28 cellular contexts compared by ENCODE assay signal in the genomic region with DNA sequence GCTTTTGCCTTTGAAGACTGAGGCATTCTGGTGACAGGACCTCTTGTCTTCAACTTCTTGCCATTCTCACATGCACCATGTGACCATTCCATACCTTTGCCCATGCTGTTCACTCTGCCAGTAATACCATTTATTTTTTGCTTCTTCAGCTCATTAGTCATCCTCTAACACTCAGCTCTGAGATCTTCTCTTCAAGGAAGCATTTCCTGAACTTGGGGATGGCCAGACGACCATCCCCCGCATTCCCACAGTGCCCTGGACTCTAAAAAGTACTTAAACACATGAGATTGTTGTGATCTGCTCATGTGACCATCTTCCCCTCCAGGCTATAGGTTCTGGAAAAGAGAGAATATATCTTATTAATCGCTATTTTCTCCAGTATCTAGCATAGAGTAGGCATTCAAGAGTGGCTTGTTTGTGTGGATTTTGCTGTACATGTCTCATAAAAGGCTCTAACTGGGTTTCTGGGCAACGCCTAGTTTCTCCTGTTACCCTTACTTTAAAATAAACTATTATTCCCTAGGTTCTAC. TPM values are rescaled to one million over a fixed set of nuclear protein-coding genes. Genes with fewer than 3 reads are reported as not detected.
DNase-seq lines count a peak whose midpoint lies in the region; ATAC-seq and TF ChIP-seq lines count a peak whose summit lies in the region.
"Had no signal": no experiment of that assay in that cellular context is flagged by ENCODE, and none has a peak within 500 bp of the region (broad histone marks: within the 10 kb centered on the region; RNA-seq: fewer than 3 reads in every experiment).

No MANE protein-coding gene starts in this region.

- no peaks in the 10 kb centered on the region for H3K9me3 Mint-ChIP-seq in HFFc6
- peaks cover 14% of the 10 kb centered on the region for H3K9me3 Mint-ChIP-seq in nephron progenitor cell

- ATAC-seq in GM21717 (IDR thresholded peaks at IDR 0.05; ENCODE audit: unreplicated experiment) (no peak), aorta (ENCODE audit: low FRiP score) (no peak)
- ATAC-seq: GM12878, HCT116 had no signal

- DNase-seq in AG10803 (ENCODE audit: low read depth) (peak; percentile 26), HFFc6 (peak; percentile 45), SK-N-MC (ENCODE audit: low read depth, low spot score) (no peak), kidney tubule cell (ENCODE audit: low spot score) (peak; percentile 28), aorta (no peak), nephron progenitor cell (no peak), tibial nerve (ENCODE audit: low spot score in 2 of 2) (no peak)
- DNase-seq: C1 segment of cervical spinal cord; CD4-positive, alpha-beta memory T cell; DMS153; DND-41; GDM1; NCI-H1105 treated with DMSO at 0.1 percent for 48 hours; NCI-H146; NCI-H1930; NCI-H2107; NCI-H446 treated with DMSO at 0.1 percent for 48 hours; NCI-H526; NCI-H82; PC-9; Right ventricle myocardium superior; RPMI8226 had no signal

- TF ChIP-seq CTCF in AG10803 (conservative IDR thresholded peaks at IDR 0.05; ENCODE audit: low read length) (no peak), HFFc6 (IDR thresholded peaks at IDR 0.05) (no peak), nephron progenitor cell (IDR thresholded peaks at IDR 0.05) (no peak), tibial nerve (IDR thresholded peaks at IDR 0.05) (no peak)

- H3K9me3 ChIP-seq in SK-N-MC (ENCODE audit: low read depth, low read length) (peaks cover 4% of the 10 kb centered on the region; the same call in 1 of the 2 replicates), aorta (ENCODE audit: control insufficient read depth, low read length) (peaks cover 2% of the 10 kb centered on the region), tibial nerve (peaks cover 0 to 5% (median 0%) of the 10 kb centered on the region in 4 donors)
- H3K9me3 ChIP-seq: SJSA1 had no signal

- peaks cover 1% of the 10 kb centered on the region for H3K27me3 Mint-ChIP-seq in HFFc6 (ENCODE audit: insufficient read depth)
- H3K27me3 Mint-ChIP-seq in nephron progenitor cell (ENCODE audit: low read depth, poor library complexity): no peaks in the 10 kb centered on the region

- intact Hi-C loops in aorta (cut with DNase I): no loop called here

- no peaks in the 10 kb centered on the region for H3K27me3 ChIP-seq in aorta (ENCODE audit: control insufficient read depth in 1 of 2, insufficient read depth in 2 of 2, low read length in 1 of 2)
- peaks cover 0 to 33% of the 10 kb centered on the region in 2 donors for H3K27me3 ChIP-seq in tibial nerve

- H3K36me3 ChIP-seq in SK-N-MC (ENCODE audit: insufficient read depth, low read length): peaks cover 22% of the 10 kb centered on the region
- H3K36me3 ChIP-seq in aorta (ENCODE audit: control insufficient read depth in 1 of 2, insufficient read depth in 2 of 2, low read length in 1 of 2): no peaks in the 10 kb centered on the region
- no peaks in the 10 kb centered on the region for H3K36me3 ChIP-seq in tibial nerve
- H3K36me3 ChIP-seq: SJSA1 had no signal

- no peak for TF ChIP-seq POLR2A in tibial nerve (IDR thresholded peaks at IDR 0.05)

- TF ChIP-seq EP300 in tibial nerve (IDR thresholded peaks at IDR 0.05): no peak

- H3K27ac Mint-ChIP-seq in HFFc6 (peak overlapping the region; percentile 4), nephron progenitor cell (no peak overlapping the region)
- H3K27ac Mint-ChIP-seq: CD4-positive, alpha-beta memory T cell had no signal

- no peak overlapping the region for H3K9ac ChIP-seq in SK-N-MC (ENCODE audit: insufficient read length)

- H3K4me1 ChIP-seq in aorta (ENCODE audit: control insufficient read depth in 1 of 2, insufficient read depth in 2 of 2, low read length in 2 of 2): no peaks in the 10 kb centered on the region
- H3K4me1 ChIP-seq in tibial nerve: no peaks in the 10 kb centered on the region
- H3K4me1 ChIP-seq: SJSA1 had no signal

- peak overlapping the region; percentile 61 for H3K27ac ChIP-seq in SK-N-MC
- H3K27ac ChIP-seq in aorta (ENCODE audit: low read depth in 1 of 2, low read length in 2 of 2): no peak overlapping the region
- no peak overlapping the region for H3K27ac ChIP-seq in tibial nerve
- H3K27ac ChIP-seq: PC-9, SJSA1 had no signal

- H3K4me1 Mint-ChIP-seq in HFFc6 (ENCODE audit: low read depth): peaks cover 56% of the 10 kb centered on the region
- H3K4me1 Mint-ChIP-seq in nephron progenitor cell: peaks cover 42% of the 10 kb centered on the region
- H3K4me1 Mint-ChIP-seq: CD4-positive, alpha-beta memory T cell had no signal

- H3K36me3 Mint-ChIP-seq in HFFc6 (ENCODE audit: low read depth) (peaks cover 11% of the 10 kb centered on the region), nephron progenitor cell (ENCODE audit: low read depth) (peaks cover 60% of the 10 kb centered on the region)
- H3K36me3 Mint-ChIP-seq: CD4-positive, alpha-beta memory T cell had no signal

- WGBS in aorta, 2 donors: 72 to 75% methylated on average over 4 of the region's 4 CpGs
- WGBS in tibial nerve, 2 donors: 67 to 70% methylated on average over 4 of the region's 4 CpGs

- H3K4me3 Mint-ChIP-seq in HFFc6: no peak overlapping the region
- no peak overlapping the region for H3K4me3 Mint-ChIP-seq in nephron progenitor cell
- H3K4me3 Mint-ChIP-seq: CD4-positive, alpha-beta memory T cell had no signal

- H3K4me3 ChIP-seq in AG10803 (ENCODE audit: low read length) (no peak overlapping the region), SK-N-MC (no peak overlapping the region), aorta (ENCODE audit: low read length in 2 of 2) (no peak overlapping the region), tibial nerve (no peak overlapping the region)
- H3K4me3 ChIP-seq: GM12878, PC-9, SJSA1 had no signal

RNA-seq across cellular contexts. Expression of gene PAX3, which starts 33.9 kb away (rescaled TPM):
- 10 to 100 TPM; 13.2 to 20.7 (median 16.4) TPM for total RNA-seq in HFFc6 (2021; fragmentation: NEBNext Ultra II Directional; extraction: Animal tissue kit (Norgen Biotek cat#: 25700))
- total RNA-seq in aorta: under 1 TPM in 1 of 2 donors, not detected in 1; 0.60 TPM
- not detected for polyA plus RNA-seq in aorta
- total RNA-seq in tibial nerve: not detected
- total RNA-seq: A172; CD4-positive, alpha-beta memory T cell; GM12878; PC-9; Right ventricle myocardium superior; T-helper 1 cell treated with Interleukin-12 subunit alpha and Interleukin-12 subunit beta and Interleukin-4 antibody, amounts not matched to agents 30 ng/mL and 1 ng/mL, for 36 hours had no signal
- polyA plus RNA-seq: CD4-positive, alpha-beta memory T cell; GM12878 had no signal

Comparison
In these comparisons a context has a peak if more than half of its experiments do, and no peak if none do; other contexts are left out.
1. DNase-seq: peak in AG10803 (single experiment), HFFc6 (single experiment) and kidney tubule cell (single experiment); none in SK-N-MC (single experiment), aorta (0 of 2), nephron progenitor cell (single experiment) and tibial nerve (0 of 2).
2. RNA of gene PAX3, which starts 33.9 kb away (total RNA-seq): 13.2 to 20.7 TPM in HFFc6; 0.60 TPM in aorta and not detected in tibial nerve; every median in the first group is over 4 times any median in the second.